Comparison of ENCODE assay signal across 1 cellular context in genomic region chr11:57313071-57313787, GRCh38.
TF ChIP-seq lines count a peak whose summit lies in the region.

No MANE protein-coding gene starts in this region.

TF ChIP-seq in IMR-90, 13 proteins besides CTCF, POLR2A, EP300 and RAD21 (continued from another document):
- TF ChIP-seq CHD1 (IDR thresholded peaks at IDR 0.05; ENCODE audit: low read depth, low read length) (no peak), MXI1 (IDR thresholded peaks at IDR 0.05; ENCODE audit: borderline replicate concordance, low read depth, low read length) (no peak), SMC3 (IDR thresholded peaks at IDR 0.05; ENCODE audit: low read depth, low read length) (no peak), USF2 (IDR thresholded peaks at IDR 0.05; ENCODE audit: low read depth, low read length) (no peak), BHLHE40 (IDR thresholded peaks at IDR 0.05; ENCODE audit: low read depth, low read length) (no peak)
